24 cellular contexts compared by ENCODE assay signal in the genomic region with DNA sequence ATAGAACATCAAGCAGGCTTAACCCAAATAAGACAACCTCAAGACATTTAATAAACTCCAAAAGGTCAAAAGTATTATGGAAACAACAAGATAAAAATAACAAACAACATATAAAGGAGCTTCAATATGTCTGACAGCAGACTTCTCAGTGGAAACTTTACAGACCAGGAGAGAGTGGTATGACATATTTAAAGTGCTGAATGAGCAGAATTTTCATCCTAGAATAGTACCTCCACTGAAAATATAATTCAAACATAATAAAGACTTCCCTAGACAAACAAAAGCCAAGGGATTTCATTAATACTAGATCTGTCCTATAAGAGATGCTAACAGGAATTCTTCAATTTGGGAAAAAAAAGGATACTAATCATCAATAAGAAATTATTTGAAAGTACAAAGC.
DNase-seq lines count a peak whose midpoint lies in the region; ATAC-seq, FAIRE-seq and TF ChIP-seq lines count a peak whose summit lies in the region.
"Had no signal": no experiment of that assay in that cellular context is flagged by ENCODE, and none has a peak within 500 bp of the region (broad histone marks: within the 10 kb centered on the region; RNA-seq: fewer than 3 reads in every experiment).

No MANE protein-coding gene starts in this region.

- H3K9me3 ChIP-seq in A549 (no peaks in the 10 kb centered on the region), IMR-90 (ENCODE audit: control insufficient read depth, insufficient read depth, low read length) (peaks cover 14% of the 10 kb centered on the region; the same call in 1 of the 2 replicates), H1 (ENCODE audit: insufficient read depth in 2 of 2, low read depth in 1 of 2, low read length in 1 of 2) (peaks cover 0 to 6% of the 10 kb centered on the region in 2 experiments; a peak in 1 of 4 replicates)
- H3K9me3 ChIP-seq: BE2C, BLaER1 had no signal

- no TSS peak for BruUV-seq in IMR-90 (replicated peaks; lab: Mats Ljungman, UMichigan)

- H4K91ac ChIP-seq in IMR-90 (ENCODE audit: insufficient read depth, low read depth, low read length) (no peak overlapping the region), H1 (replicated peaks; ENCODE audit: insufficient read length, low read length) (no peak overlapping the region)

- H3K18ac ChIP-seq in IMR-90 (ENCODE audit: low read depth, low read length) (no peak overlapping the region), H1 (ENCODE audit: extremely low read depth, low read length) (no peak overlapping the region)

- DNase-seq in A549 (ENCODE audit: low read depth in 1 of 2, low spot score in 1 of 2) (no peak), IMR-90 (no peak), H1 (ENCODE audit: low read depth in 1 of 2, low spot score in 2 of 2) (no peak), brain microvascular endothelial cell (no peak), anterior cingulate cortex (lab: John Stamatoyannopoulos, UW) (no peak)
- DNase-seq: 8988T; BE2C; C1 segment of cervical spinal cord; CD4-positive, alpha-beta memory T cell; CD4-positive, CD25-positive, alpha-beta regulatory T cell; CD8-positive, alpha-beta memory T cell; COR-L47; DMS 273 treated with DMSO at 0.1 percent for 48 hours; DMS153; DMS53; DMS79; DND-41; EL; GDM1 had no signal

- no peaks in the 10 kb centered on the region for H3K36me3 ChIP-seq in IMR-90 (ENCODE audit: control insufficient read depth, insufficient read depth, low read length)
- no peaks in the 10 kb centered on the region for H3K36me3 ChIP-seq in H1 (ENCODE audit: control insufficient read depth in 2 of 4, insufficient read depth in 4 of 4, low read length in 3 of 4)
- no peaks in the 10 kb centered on the region for H3K36me3 ChIP-seq in brain microvascular endothelial cell (replicated peaks)
- H3K36me3 ChIP-seq: BE2C, BLaER1 had no signal

- H3K56ac ChIP-seq in IMR-90 (ENCODE audit: extremely low read depth, insufficient read depth, low read length) (no peak overlapping the region), H1 (replicated peaks; ENCODE audit: insufficient read length, low read depth, low read length) (no peak overlapping the region)

- H3K79me1 ChIP-seq in IMR-90 (ENCODE audit: low read depth in 1 of 2, low read length in 2 of 2) = no peaks in the 10 kb centered on the region
- H3K79me1 ChIP-seq in H1 (ENCODE audit: low read depth, low read length) = no peaks in the 10 kb centered on the region

- CTCF ChIA-PET in A549 (lab: Yijun Ruan, JAX) = interaction anchor here (0.9 kb wide), 1 partner anchor 1006 kb away, joined by 3 read pairs; no protein-coding TSS in a partner anchor
- CTCF ChIA-PET in IMR-90 (lab: Yijun Ruan, JAX) = no interaction called here
- CTCF ChIA-PET in H1 (lab: Charles Lee; ENCODE audit: partially characterized antibody) = interaction anchor here (0.7 kb wide), 1 partner anchor 44 kb away, joined by 3 read pairs; no protein-coding TSS in a partner anchor

- H3K79me2 ChIP-seq in H1 (ENCODE audit: control insufficient read depth in 1 of 2, insufficient read depth in 2 of 2, low read length in 2 of 2) = no peaks in the 10 kb centered on the region

- H3K4me2 ChIP-seq in A549 (no peak overlapping the region), IMR-90 (ENCODE audit: low read depth, low read length) (no peak overlapping the region), H1 (ENCODE audit: insufficient read depth in 1 of 2, low read depth in 2 of 2, low read length in 2 of 2) (no peak overlapping the region)
- H3K4me2 ChIP-seq: BLaER1 had no signal

- intact Hi-C loops in IMR-90 (cut with micrococcal nuclease) = no loop called here

- no peaks in the 10 kb centered on the region for H4K20me1 ChIP-seq in IMR-90 (ENCODE audit: insufficient read depth, low read length)
- H4K20me1 ChIP-seq in H1 (replicated peaks in 1 of 2; ENCODE audit: control insufficient read depth in 1 of 2, insufficient read depth in 2 of 2, low read length in 2 of 2) = no peaks in the 10 kb centered on the region
- H4K20me1 ChIP-seq: BLaER1 had no signal

- H2AK5ac ChIP-seq in IMR-90 (ENCODE audit: low read depth, low read length) (no peak overlapping the region), H1 (ENCODE audit: low read depth, low read length) (no peak overlapping the region)

- no peaks in the 10 kb centered on the region for H3K23me2 ChIP-seq in H1 (ENCODE audit: low read depth, low read length)

- H4K5ac ChIP-seq in IMR-90 (ENCODE audit: low read depth, low read length) (no peak overlapping the region), H1 (ENCODE audit: insufficient read length, low read depth, low read length) (no peak overlapping the region)

- TF ChIP-seq RAD21 in A549 (conservative IDR thresholded peaks at IDR 0.05 in 1 of 2, IDR thresholded peaks at IDR 0.05 in 1 of 2) (no peak), IMR-90 (IDR thresholded peaks at IDR 0.05; ENCODE audit: low read length) (no peak), H1 (IDR thresholded peaks at IDR 0.05 in 1 of 2, conservative IDR thresholded peaks at IDR 0.05 in 1 of 2; ENCODE audit: low read depth in 2 of 2, low read length in 2 of 2) (no peak)

- H3K27me3 ChIP-seq in IMR-90 (ENCODE audit: control insufficient read depth, insufficient read depth, low read length) (no peaks in the 10 kb centered on the region), H1 (replicated peaks in 1 of 4; ENCODE audit: control insufficient read depth in 3 of 4, extremely low read depth in 1 of 4, insufficient read depth in 3 of 4, low read length in 3 of 4) (no peaks in the 10 kb centered on the region), brain microvascular endothelial cell (replicated peaks) (no peaks in the 10 kb centered on the region)
- H3K27me3 ChIP-seq: BE2C, BLaER1 had no signal

- TF ChIP-seq EP300 in A549 (IDR thresholded peaks at IDR 0.05) (no peak), H1 (IDR thresholded peaks at IDR 0.05; ENCODE audit: borderline replicate concordance in 1 of 2, low read depth in 2 of 2, low read length in 2 of 2) (no peak)

- H2BK15ac ChIP-seq in IMR-90 (ENCODE audit: low read depth, low read length) (no peak overlapping the region), H1 (ENCODE audit: low read length) (no peak overlapping the region)

- TF ChIP-seq CTCF in A549 (IDR thresholded peaks at IDR 0.05) (no peak), IMR-90 (conservative IDR thresholded peaks at IDR 0.05; ENCODE audit: low read depth, low read length) (no peak), H1 (IDR thresholded peaks at IDR 0.05; ENCODE audit: control extremely low read depth in 1 of 3, insufficient read depth in 1 of 3, low read depth in 1 of 3, low read length in 3 of 3) (no peak), brain microvascular endothelial cell (IDR thresholded peaks at IDR 0.05; ENCODE audit: low read depth, low read length, missing control alignments) (no peak)

- POLR2A ChIA-PET in A549 (lab: Yijun Ruan, JAX) (interaction anchor here (0.6 kb wide), 1 partner anchor 420 kb away, joined by 3 read pairs; no protein-coding TSS in a partner anchor), IMR-90 (lab: Charles Lee; ENCODE audit: unreplicated experiment) (no interaction called here), H1 (lab: Charles Lee; ENCODE audit: partially characterized antibody) (no interaction called here)

- no peak overlapping the region for H3K14ac ChIP-seq in IMR-90 (replicated peaks; ENCODE audit: low read depth, low read length)
- H3K14ac ChIP-seq in H1 (ENCODE audit: insufficient read length) = no peak overlapping the region

- no peak overlapping the region for H2BK20ac ChIP-seq in IMR-90 (ENCODE audit: low read depth, low read length)
- H2BK20ac ChIP-seq in H1 (ENCODE audit: low read length) = no peak overlapping the region

- H3K4me3 ChIP-seq in A549 = no peak overlapping the region
- H3K4me3 ChIP-seq in IMR-90 (ENCODE audit: insufficient read depth, low read depth, low read length) = no peak overlapping the region
- no peak overlapping the region for H3K4me3 ChIP-seq in H1 (ENCODE audit: extremely low read depth in 1 of 4, insufficient read depth in 2 of 4, low read depth in 3 of 4, low read length in 4 of 4)
- no peak overlapping the region for H3K4me3 ChIP-seq in brain microvascular endothelial cell (ENCODE audit: low read depth, low read length)
- H3K4me3 ChIP-seq: BLaER1, GM12878 had no signal

- TF ChIP-seq POLR2A in A549 (IDR thresholded peaks at IDR 0.05; ENCODE audit: low read length) = no peak
- no peak for TF ChIP-seq POLR2A in IMR-90 (IDR thresholded peaks at IDR 0.05; ENCODE audit: low read depth, low read length)
- TF ChIP-seq POLR2A in H1 (IDR thresholded peaks at IDR 0.05; ENCODE audit: control extremely low read depth in 1 of 2, low read depth in 2 of 2, low read length in 2 of 2) = no peak

- H2BK120ac ChIP-seq in IMR-90 (ENCODE audit: low read depth, low read length) = no peak overlapping the region
- no peak overlapping the region for H2BK120ac ChIP-seq in H1 (replicated peaks; ENCODE audit: low read depth, low read length)

- H3K9me1 ChIP-seq in IMR-90 (ENCODE audit: insufficient read depth, low read length) = no peaks in the 10 kb centered on the region

- H3K4ac ChIP-seq in IMR-90 (ENCODE audit: low read depth, low read length) (no peak overlapping the region), H1 (replicated peaks; ENCODE audit: insufficient read length, low read depth, low read length) (no peak overlapping the region)

- no peak overlapping the region for H4K8ac ChIP-seq in IMR-90 (ENCODE audit: low read depth in 2 of 2, low read length in 2 of 2)
- no peak overlapping the region for H4K8ac ChIP-seq in H1 (ENCODE audit: extremely low read depth, insufficient read depth, low read length)

- in situ Hi-C loops in IMR-90 (cut with MboI; ENCODE audit: low sequenced_read_pairs) (no loop called here), brain microvascular endothelial cell (cut with HindIII; ENCODE audit: low pct_ligation_motif_present, low sequenced_read_pairs) (no loop called here)

- H2BK5ac ChIP-seq in IMR-90 (ENCODE audit: low read depth, low read length, poor library complexity, severe bottlenecking) (no peak overlapping the region), H1 (ENCODE audit: low read depth, low read length) (no peak overlapping the region)

- H2BK12ac ChIP-seq in H1 (ENCODE audit: low read depth, low read length) = no peak overlapping the region

- FAIRE-seq in A549 (lab: Jason Lieb, UNC) = no peak
- no peak for FAIRE-seq in H1 (lab: Jason Lieb, UNC)
- FAIRE-seq: A204.1, GM12878, GM12892, GM18507 had no signal

- no peak overlapping the region for H2AFZ ChIP-seq in IMR-90 (replicated peaks; ENCODE audit: low read length, poor library complexity)
- no peak overlapping the region for H2AFZ ChIP-seq in H1 (ENCODE audit: low read length)

- dilution Hi-C loops in IMR-90 (cut with HindIII; ENCODE audit: low sequenced_read_pairs, unreplicated experiment) = no loop called here

- no peak overlapping the region for H2AK9ac ChIP-seq in IMR-90 (replicated peaks; ENCODE audit: low read depth, low read length, poor library complexity)

- H3K4me1 ChIP-seq in A549 (no peaks in the 10 kb centered on the region), IMR-90 (ENCODE audit: control insufficient read depth, insufficient read depth, low read length) (no peaks in the 10 kb centered on the region), H1 (replicated peaks in 1 of 4; ENCODE audit: control insufficient read depth in 3 of 4, insufficient read depth in 4 of 4, low read length in 3 of 4) (no peaks in the 10 kb centered on the region)
- H3K4me1 ChIP-seq: BE2C, BLaER1 had no signal

- H3K23ac ChIP-seq in IMR-90 (ENCODE audit: low read depth, low read length) (no peak overlapping the region), H1 (ENCODE audit: insufficient read length) (no peak overlapping the region)

- ATAC-seq in A549 (no peak), IMR-90 (ENCODE audit: low read depth) (no peak)
- ATAC-seq: GM12878 had no signal

- no peak overlapping the region for H3K27ac ChIP-seq in A549
- H3K27ac ChIP-seq in IMR-90 (ENCODE audit: insufficient read depth, low read length) = no peak overlapping the region
- H3K27ac ChIP-seq in H1 (ENCODE audit: low read depth, low read length) = no peak overlapping the region
- H3K27ac ChIP-seq in brain microvascular endothelial cell = no peak overlapping the region
- H3K27ac ChIP-seq: BLaER1 had no signal

- H3K9ac ChIP-seq in IMR-90 (ENCODE audit: low read depth, low read length) = no peak overlapping the region
- no peak overlapping the region for H3K9ac ChIP-seq in H1 (replicated peaks in 1 of 4; ENCODE audit: extremely low read depth in 1 of 4, low read depth in 3 of 4, low read length in 3 of 4)
- H3K9ac ChIP-seq: BLaER1 had no signal
